8 cellular contexts compared by ENCODE assay signal in genomic region chr4:104860227-104861123, GRCh38.
DNase-seq lines count a peak whose midpoint lies in the region; ATAC-seq and TF ChIP-seq lines count a peak whose summit lies in the region.

No MANE protein-coding gene starts in this region.

- in situ Hi-C loops in GM13976 (cut with MboI; ENCODE audit: low sequenced_read_pairs, unreplicated experiment) (loop anchor here (25.0 kb wide), 1 partner anchor 798 kb away; no protein-coding TSS in a partner anchor), T47D (cut with HindIII; ENCODE audit: low pct_unique_long_range_greater_than_20kb, low sequenced_read_pairs) (no loop called here)

- peak; percentile 69 for TF ChIP-seq CTCF in GM13976 (IDR thresholded peaks at IDR 0.05; ENCODE audit: borderline replicate concordance, control extremely low read depth, extremely low read depth, insufficient read depth, missing control alignments)

- DNase-seq in A172 (ENCODE audit: low spot score) (peak; percentile 66), GM13976 (ENCODE audit: low spot score) (peak; percentile 62), NCI-H1417 (lab: John Stamatoyannopoulos, UW) (peak; percentile 75 to 92 (median 80)), SKM-1 (lab: John Stamatoyannopoulos, UW; ENCODE audit: unreplicated experiment) (peak; percentile 29), T47D (ENCODE audit: low read depth in 1 of 2, low spot score in 1 of 2) (peak; percentile 35 to 83), islet precursor cell (peak; percentile 84)
- DNase-seq in stimulated activated CD4-positive, alpha-beta T cell treated with anti-CD3 and anti-CD28 coated beads, Interleukin-2, amount 100 ng/mL, for 24 hours, result peak; percentile 28 to 58

- ATAC-seq in HG02798 (IDR thresholded peaks at IDR 0.05; ENCODE audit: poor library complexity, unreplicated experiment), result peak; percentile 89

Comparison
In these comparisons a context has a peak if more than half of its experiments do, and no peak if none do; other contexts are left out.
1. Peak in every context shown above with its lines: DNase-seq and ATAC-seq.
2. DNase-seq: peak in every context shown above with its lines; median percentile 84 in islet precursor cell; 80 in NCI-H1417; 66 in A172; 62 in GM13976; 59 in T47D; 43 in stimulated activated CD4-positive, alpha-beta T cell treated with anti-CD3 and anti-CD28 coated beads, Interleukin-2, amount 100 ng/mL, for 24 hours; 29 in SKM-1.